8 cellular contexts compared by ENCODE assay signal in the genomic region with DNA sequence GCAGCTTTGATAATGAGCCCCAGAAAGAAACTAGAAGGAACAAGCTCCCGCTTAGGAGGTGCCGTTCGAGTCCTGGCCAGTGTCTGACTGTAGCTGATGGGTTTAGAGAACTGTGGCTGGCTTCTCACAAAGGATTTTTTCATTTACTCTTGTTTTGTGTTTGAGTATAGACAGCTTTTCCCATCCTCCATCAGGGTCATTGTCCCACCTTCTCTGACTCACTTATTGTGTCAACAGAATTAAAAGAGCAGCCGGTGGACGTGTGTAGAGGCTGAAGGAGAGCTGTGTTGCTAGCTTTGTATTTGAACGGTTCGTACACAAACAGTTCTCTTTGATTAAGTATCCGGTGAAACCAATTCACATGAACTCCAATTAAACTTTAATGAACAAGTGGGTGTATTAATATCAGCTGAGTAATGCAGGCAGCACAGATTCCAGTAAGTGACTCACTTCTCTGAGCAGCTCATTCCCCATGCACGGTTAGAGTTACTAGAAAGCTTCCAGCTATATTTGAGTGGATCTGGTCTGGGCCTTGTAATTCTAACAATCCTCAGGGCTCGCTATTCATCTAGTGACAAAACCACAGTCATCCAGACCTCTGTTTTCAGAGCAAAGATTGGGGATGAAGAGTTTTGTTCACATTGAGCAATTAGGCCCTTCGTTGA.
DNase-seq lines count a peak whose midpoint lies in the region; ATAC-seq lines count a peak whose summit lies in the region.

No MANE protein-coding gene starts in this region.

- H3K9ac ChIP-seq in duodenal mucosa (ENCODE audit: low read depth in 1 of 2, low read length in 2 of 2) (peak overlapping the region in 1 of 2 donors; percentile 12), muscle layer of colon (ENCODE audit: low read length) (no peak overlapping the region)

- H3K9me3 ChIP-seq in duodenal mucosa (ENCODE audit: control insufficient read depth in 1 of 2, low read length in 2 of 2) (no peaks in the 10 kb centered on the region), muscle layer of colon (ENCODE audit: low read length) (no peaks in the 10 kb centered on the region)

- H3K4me1 ChIP-seq in duodenal mucosa (ENCODE audit: control insufficient read depth in 1 of 2, insufficient read depth in 2 of 2, low read length in 2 of 2) (peaks cover 28 to 61% of the 10 kb centered on the region in 2 donors), muscle layer of colon (ENCODE audit: insufficient read depth, low read length) (peaks cover 70% of the 10 kb centered on the region)

- H3K4me3 ChIP-seq in duodenal mucosa (ENCODE audit: low read depth in 1 of 2, low read length in 2 of 2), result no peak overlapping the region
- H3K4me3 ChIP-seq in muscle layer of colon (ENCODE audit: low read depth in 1 of 2, low read length in 2 of 2), result no peak overlapping the region

- H3K27me3 ChIP-seq in duodenal mucosa (ENCODE audit: control insufficient read depth in 1 of 2, insufficient read depth in 2 of 2, low read length in 2 of 2) (no peaks in the 10 kb centered on the region), muscle layer of colon (ENCODE audit: control insufficient read depth in 1 of 2, insufficient read depth in 2 of 2, low read length in 2 of 2) (no peaks in the 10 kb centered on the region)

- ATAC-seq in GM19324 (IDR thresholded peaks at IDR 0.05; ENCODE audit: low FRiP score, unreplicated experiment), result no peak
- no peak for ATAC-seq in HG02885 (IDR thresholded peaks at IDR 0.05; ENCODE audit: poor library complexity, unreplicated experiment)
- no peak for ATAC-seq in GM19455 (IDR thresholded peaks at IDR 0.05; ENCODE audit: unreplicated experiment)
- ATAC-seq in HG03354 (IDR thresholded peaks at IDR 0.05; ENCODE audit: poor library complexity, severe bottlenecking, unreplicated experiment), result no peak

- H3K36me3 ChIP-seq in duodenal mucosa (ENCODE audit: control insufficient read depth in 1 of 2, insufficient read depth in 2 of 2, low read length in 2 of 2), result peaks cover 0 to 7% of the 10 kb centered on the region in 2 donors
- peaks cover 9% of the 10 kb centered on the region for H3K36me3 ChIP-seq in muscle layer of colon (ENCODE audit: insufficient read depth, low read length)

- H3K27ac ChIP-seq in duodenal mucosa (ENCODE audit: low read depth, low read length), result peak overlapping the region; percentile 37
- H3K27ac ChIP-seq in muscle layer of colon (ENCODE audit: low read depth, low read length), result peak overlapping the region; percentile 77

- DNase-seq in Daoy (ENCODE audit: low read depth), result peak; percentile 89
- DNase-seq in NCI-H2227 treated with DMSO at 0.1 percent for 48 hours (lab: John Stamatoyannopoulos, UW), result peak; percentile 43
